ENCODE assay signal across 1 cellular context in genomic region chr9:89632136-89633135, GRCh38.
TF ChIP-seq lines count a peak whose summit lies in the region.

No MANE protein-coding gene starts in this region.

TF ChIP-seq in GM23338, 12 proteins besides CTCF, POLR2A, EP300 and RAD21 (continued from another document):
- TF ChIP-seq, protein P1, sequence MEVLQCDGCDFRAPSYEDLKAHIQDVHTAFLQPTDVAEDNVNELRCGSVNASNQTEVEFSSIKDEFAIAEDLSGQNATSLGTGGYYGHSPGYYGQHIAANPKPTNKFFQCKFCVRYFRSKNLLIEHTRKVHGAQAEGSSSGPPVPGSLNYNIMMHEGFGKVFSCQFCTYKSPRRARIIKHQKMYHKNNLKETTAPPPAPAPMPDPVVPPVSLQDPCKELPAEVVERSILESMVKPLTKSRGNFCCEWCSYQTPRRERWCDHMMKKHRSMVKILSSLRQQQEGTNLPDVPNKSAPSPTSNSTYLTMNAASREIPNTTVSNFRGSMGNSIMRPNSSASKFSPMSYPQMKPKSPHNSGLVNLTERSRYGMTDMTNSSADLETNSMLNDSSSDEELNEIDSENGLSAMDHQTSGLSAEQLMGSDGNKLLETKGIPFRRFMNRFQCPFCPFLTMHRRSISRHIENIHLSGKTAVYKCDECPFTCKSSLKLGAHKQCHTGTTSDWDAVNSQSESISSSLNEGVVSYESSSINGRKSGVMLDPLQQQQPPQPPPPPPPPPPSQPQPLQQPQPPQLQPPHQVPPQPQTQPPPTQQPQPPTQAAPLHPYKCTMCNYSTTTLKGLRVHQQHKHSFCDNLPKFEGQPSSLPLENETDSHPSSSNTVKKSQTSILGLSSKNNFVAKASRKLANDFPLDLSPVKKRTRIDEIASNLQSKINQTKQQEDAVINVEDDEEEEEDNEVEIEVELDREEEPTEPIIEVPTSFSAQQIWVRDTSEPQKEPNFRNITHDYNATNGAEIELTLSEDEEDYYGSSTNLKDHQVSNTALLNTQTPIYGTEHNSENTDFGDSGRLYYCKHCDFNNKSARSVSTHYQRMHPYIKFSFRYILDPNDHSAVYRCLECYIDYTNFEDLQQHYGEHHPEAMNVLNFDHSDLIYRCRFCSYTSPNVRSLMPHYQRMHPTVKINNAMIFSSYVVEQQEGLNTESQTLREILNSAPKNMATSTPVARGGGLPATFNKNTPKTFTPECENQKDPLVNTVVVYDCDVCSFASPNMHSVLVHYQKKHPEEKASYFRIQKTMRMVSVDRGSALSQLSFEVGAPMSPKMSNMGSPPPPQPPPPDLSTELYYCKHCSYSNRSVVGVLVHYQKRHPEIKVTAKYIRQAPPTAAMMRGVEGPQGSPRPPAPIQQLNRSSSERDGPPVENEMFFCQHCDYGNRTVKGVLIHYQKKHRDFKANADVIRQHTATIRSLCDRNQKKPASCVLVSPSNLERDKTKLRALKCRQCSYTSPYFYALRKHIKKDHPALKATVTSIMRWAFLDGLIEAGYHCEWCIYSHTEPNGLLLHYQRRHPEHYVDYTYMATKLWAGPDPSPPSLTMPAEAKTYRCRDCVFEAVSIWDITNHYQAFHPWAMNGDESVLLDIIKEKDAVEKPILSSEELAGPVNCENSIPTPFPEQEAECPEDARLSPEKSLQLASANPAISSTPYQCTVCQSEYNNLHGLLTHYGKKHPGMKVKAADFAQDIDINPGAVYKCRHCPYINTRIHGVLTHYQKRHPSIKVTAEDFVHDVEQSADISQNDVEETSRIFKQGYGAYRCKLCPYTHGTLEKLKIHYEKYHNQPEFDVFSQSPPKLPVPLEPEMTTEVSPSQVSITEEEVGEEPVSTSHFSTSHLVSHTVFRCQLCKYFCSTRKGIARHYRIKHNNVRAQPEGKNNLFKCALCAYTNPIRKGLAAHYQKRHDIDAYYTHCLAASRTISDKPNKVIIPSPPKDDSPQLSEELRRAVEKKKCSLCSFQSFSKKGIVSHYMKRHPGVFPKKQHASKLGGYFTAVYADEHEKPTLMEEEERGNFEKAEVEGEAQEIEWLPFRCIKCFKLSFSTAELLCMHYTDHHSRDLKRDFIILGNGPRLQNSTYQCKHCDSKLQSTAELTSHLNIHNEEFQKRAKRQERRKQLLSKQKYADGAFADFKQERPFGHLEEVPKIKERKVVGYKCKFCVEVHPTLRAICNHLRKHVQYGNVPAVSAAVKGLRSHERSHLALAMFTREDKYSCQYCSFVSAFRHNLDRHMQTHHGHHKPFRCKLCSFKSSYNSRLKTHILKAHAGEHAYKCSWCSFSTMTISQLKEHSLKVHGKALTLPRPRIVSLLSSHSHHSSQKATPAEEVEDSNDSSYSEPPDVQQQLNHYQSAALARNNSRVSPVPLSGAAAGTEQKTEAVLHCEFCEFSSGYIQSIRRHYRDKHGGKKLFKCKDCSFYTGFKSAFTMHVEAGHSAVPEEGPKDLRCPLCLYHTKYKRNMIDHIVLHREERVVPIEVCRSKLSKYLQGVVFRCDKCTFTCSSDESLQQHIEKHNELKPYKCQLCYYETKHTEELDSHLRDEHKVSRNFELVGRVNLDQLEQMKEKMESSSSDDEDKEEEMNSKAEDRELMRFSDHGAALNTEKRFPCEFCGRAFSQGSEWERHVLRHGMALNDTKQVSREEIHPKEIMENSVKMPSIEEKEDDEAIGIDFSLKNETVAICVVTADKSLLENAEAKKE (CRISPR knock-in tag; IDR thresholded peaks at IDR 0.05) = no peak
- TF ChIP-seq STAT1 (IDR thresholded peaks at IDR 0.05; ENCODE audit: unreplicated experiment) (no peak), POLR2AphosphoS5 (IDR thresholded peaks at IDR 0.05; ENCODE audit: low read depth) (no peak)
